ENCODE assay signal across 1 cellular context in genomic region chr17:73316919-73317505, GRCh38.
TF ChIP-seq lines count a peak whose summit lies in the region.

No MANE protein-coding gene starts in this region.

TF ChIP-seq in GM23338, 12 proteins besides CTCF, POLR2A, EP300 and RAD21 (continued from another document):
- TF ChIP-seq ZNF462 (CRISPR knock-in tag; IDR thresholded peaks at IDR 0.05) (no peak), EZH2 (IDR thresholded peaks at IDR 0.05; ENCODE audit: low read depth, unreplicated experiment) (no peak), STAT1 (IDR thresholded peaks at IDR 0.05; ENCODE audit: unreplicated experiment) (no peak), NANOG (IDR thresholded peaks at IDR 0.05; ENCODE audit: borderline replicate concordance) (no peak), EZH2phosphoT487 (IDR thresholded peaks at IDR 0.05; ENCODE audit: unreplicated experiment) (no peak), POLR2AphosphoS5 (IDR thresholded peaks at IDR 0.05; ENCODE audit: low read depth) (no peak)
- TF ChIP-seq, protein P1, sequence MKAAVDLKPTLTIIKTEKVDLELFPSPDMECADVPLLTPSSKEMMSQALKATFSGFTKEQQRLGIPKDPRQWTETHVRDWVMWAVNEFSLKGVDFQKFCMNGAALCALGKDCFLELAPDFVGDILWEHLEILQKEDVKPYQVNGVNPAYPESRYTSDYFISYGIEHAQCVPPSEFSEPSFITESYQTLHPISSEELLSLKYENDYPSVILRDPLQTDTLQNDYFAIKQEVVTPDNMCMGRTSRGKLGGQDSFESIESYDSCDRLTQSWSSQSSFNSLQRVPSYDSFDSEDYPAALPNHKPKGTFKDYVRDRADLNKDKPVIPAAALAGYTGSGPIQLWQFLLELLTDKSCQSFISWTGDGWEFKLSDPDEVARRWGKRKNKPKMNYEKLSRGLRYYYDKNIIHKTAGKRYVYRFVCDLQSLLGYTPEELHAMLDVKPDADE (IDR thresholded peaks at IDR 0.05), result no peak
- TF ChIP-seq, protein P2, sequence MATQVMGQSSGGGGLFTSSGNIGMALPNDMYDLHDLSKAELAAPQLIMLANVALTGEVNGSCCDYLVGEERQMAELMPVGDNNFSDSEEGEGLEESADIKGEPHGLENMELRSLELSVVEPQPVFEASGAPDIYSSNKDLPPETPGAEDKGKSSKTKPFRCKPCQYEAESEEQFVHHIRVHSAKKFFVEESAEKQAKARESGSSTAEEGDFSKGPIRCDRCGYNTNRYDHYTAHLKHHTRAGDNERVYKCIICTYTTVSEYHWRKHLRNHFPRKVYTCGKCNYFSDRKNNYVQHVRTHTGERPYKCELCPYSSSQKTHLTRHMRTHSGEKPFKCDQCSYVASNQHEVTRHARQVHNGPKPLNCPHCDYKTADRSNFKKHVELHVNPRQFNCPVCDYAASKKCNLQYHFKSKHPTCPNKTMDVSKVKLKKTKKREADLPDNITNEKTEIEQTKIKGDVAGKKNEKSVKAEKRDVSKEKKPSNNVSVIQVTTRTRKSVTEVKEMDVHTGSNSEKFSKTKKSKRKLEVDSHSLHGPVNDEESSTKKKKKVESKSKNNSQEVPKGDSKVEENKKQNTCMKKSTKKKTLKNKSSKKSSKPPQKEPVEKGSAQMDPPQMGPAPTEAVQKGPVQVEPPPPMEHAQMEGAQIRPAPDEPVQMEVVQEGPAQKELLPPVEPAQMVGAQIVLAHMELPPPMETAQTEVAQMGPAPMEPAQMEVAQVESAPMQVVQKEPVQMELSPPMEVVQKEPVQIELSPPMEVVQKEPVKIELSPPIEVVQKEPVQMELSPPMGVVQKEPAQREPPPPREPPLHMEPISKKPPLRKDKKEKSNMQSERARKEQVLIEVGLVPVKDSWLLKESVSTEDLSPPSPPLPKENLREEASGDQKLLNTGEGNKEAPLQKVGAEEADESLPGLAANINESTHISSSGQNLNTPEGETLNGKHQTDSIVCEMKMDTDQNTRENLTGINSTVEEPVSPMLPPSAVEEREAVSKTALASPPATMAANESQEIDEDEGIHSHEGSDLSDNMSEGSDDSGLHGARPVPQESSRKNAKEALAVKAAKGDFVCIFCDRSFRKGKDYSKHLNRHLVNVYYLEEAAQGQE (IDR thresholded peaks at IDR 0.05; ENCODE audit: unreplicated experiment), result no peak
TF ChIP-seq in GM23338: peak in this region for 0.
